8 cellular contexts compared by ENCODE assay signal in the genomic region with DNA sequence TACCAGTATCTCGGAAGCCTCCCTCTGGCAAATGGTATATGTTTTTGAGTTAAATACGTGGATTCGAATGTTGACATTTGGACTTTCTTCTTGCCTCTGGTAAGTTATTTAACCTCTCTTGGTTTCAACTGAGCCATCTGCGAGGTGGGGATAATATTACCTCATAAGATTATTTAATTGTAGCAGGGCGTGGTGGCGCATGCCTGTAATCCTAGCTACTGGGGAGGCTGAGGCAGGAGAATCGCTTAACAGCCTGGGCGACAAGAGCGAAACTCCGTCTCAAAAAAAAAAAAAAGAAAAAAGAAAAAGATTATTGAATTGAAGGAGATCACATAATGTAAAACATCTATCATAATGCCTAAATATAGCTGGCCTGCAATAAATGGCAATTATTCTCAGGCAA. TPM values are rescaled to one million over a fixed set of nuclear protein-coding genes. Genes with fewer than 3 reads are reported as not detected.
DNase-seq lines count a peak whose midpoint lies in the region; ATAC-seq, FAIRE-seq and TF ChIP-seq lines count a peak whose summit lies in the region.

No MANE protein-coding gene starts in this region.

- H3K79me2 ChIP-seq in DND-41 (ENCODE audit: insufficient read depth, low read length) = peaks cover 49% of the 10 kb centered on the region
- peaks cover 32% of the 10 kb centered on the region for H3K79me2 ChIP-seq in OCI-LY3 (ENCODE audit: low read length)
- H3K79me2 ChIP-seq in endothelial cell of umbilical vein (ENCODE audit: control insufficient read depth, insufficient read depth, low read length) = peaks cover 3% of the 10 kb centered on the region

- ATAC-seq in DND-41 (ENCODE audit: insufficient read depth, low read depth) (no peak), pancreas (no peak)

- H4K20me1 ChIP-seq in DND-41 (ENCODE audit: insufficient read depth, low read length) (peaks cover 7% of the 10 kb centered on the region; the same call in 1 of the 2 replicates), OCI-LY3 (ENCODE audit: insufficient read depth, low read length) (no peaks in the 10 kb centered on the region), endothelial cell of umbilical vein (replicated peaks; ENCODE audit: control insufficient read depth, extremely low read depth, insufficient read depth, low read length) (no peaks in the 10 kb centered on the region)

- intact Hi-C loops in endothelial cell of umbilical vein (cut with micrococcal nuclease) = loop anchor here (1.0 kb wide), 1 partner anchor 16 kb away; the partner anchor contains the start of gene PCGF6
- intact Hi-C loops in pancreas (cut with DNase I) = no loop called here

- POLR2A ChIA-PET in endothelial cell of umbilical vein (lab: Charles Lee) = no interaction called here

- peaks cover 38% of the 10 kb centered on the region for H3K4me1 ChIP-seq in DND-41 (ENCODE audit: insufficient read depth, low read length)
- peaks cover 2% of the 10 kb centered on the region; the same call in 1 of the 2 replicates for H3K4me1 ChIP-seq in OCI-LY3 (ENCODE audit: low read length)
- peaks cover 8% of the 10 kb centered on the region for H3K4me1 ChIP-seq in endothelial cell of umbilical vein (ENCODE audit: control insufficient read depth, extremely low read depth, insufficient read depth, low read length)
- H3K4me1 ChIP-seq in pancreas = peaks cover 2 to 9% (median 8%) of the 10 kb centered on the region in 3 donors

- H3K4me2 ChIP-seq in DND-41 (ENCODE audit: insufficient read depth, low read length) (peak overlapping the region; percentile 65), OCI-LY3 (ENCODE audit: low read length) (peak overlapping the region; percentile 76), endothelial cell of umbilical vein (ENCODE audit: insufficient read depth, low read length) (peak overlapping the region; percentile 70)

- H3K36me3 ChIP-seq in DND-41 (ENCODE audit: insufficient read depth, low read length) = peaks cover 15% of the 10 kb centered on the region
- no peaks in the 10 kb centered on the region for H3K36me3 ChIP-seq in OCI-LY3 (replicated peaks; ENCODE audit: low read depth, low read length)
- no peaks in the 10 kb centered on the region for H3K36me3 ChIP-seq in endothelial cell of umbilical vein (ENCODE audit: control insufficient read depth in 2 of 2, extremely low read depth in 1 of 2, insufficient read depth in 2 of 2, low read length in 2 of 2)
- H3K36me3 ChIP-seq in pancreas = no peaks in the 10 kb centered on the region

- no peak for TF ChIP-seq POLR2A in endothelial cell of umbilical vein (IDR thresholded peaks at IDR 0.05; ENCODE audit: low read depth, low read length)

- CTCF ChIA-PET in endothelial cell of umbilical vein (lab: Charles Lee) = interaction anchor here (1.0 to 1.5 kb wide), 2 partner anchors 25 to 122 kb away, joined by 3 read pairs; no protein-coding TSS in a partner anchor

- FAIRE-seq in endothelial cell of umbilical vein (lab: Jason Lieb, UNC) (no peak), pancreas (lab: Jason Lieb, UNC) (no peak)

- H3K4me3 ChIP-seq in DND-41 (ENCODE audit: low read depth in 1 of 2, low read length in 2 of 2) = peak overlapping the region; percentile 9 to 82; a peak in 3 of 4 replicates
- peak overlapping the region; percentile 86 for H3K4me3 ChIP-seq in OCI-LY3 (ENCODE audit: low read length)
- peak overlapping the region in 2 of 3 experiments; percentile 90 to 97 for H3K4me3 ChIP-seq in endothelial cell of umbilical vein (replicated peaks in 1 of 3; ENCODE audit: insufficient read depth in 1 of 3, low read depth in 1 of 3, low read length in 3 of 3)
- H3K4me3 ChIP-seq in pancreas = peak overlapping the region; percentile 95 to 100 (median 98)

- H2AFZ ChIP-seq in DND-41 (ENCODE audit: low read depth, low read length) (peak overlapping the region; percentile 48), OCI-LY3 (ENCODE audit: low read depth, low read length) (peak overlapping the region; percentile 79; the same call in 1 of the 2 replicates), endothelial cell of umbilical vein (ENCODE audit: low read depth, low read length) (peak overlapping the region; percentile 25)

- DNase-seq in DND-41 (peak; percentile 29), endothelial cell of umbilical vein (ENCODE audit: low read depth, low spot score) (no peak), pancreas (no peak), GM19240 (ENCODE audit: insufficient read length, low spot score) (no peak), iPS-NIHi11 (ENCODE audit: low spot score) (no peak), islet precursor cell (no peak)
- no peak for DNase-seq in stimulated activated CD8-positive, alpha-beta memory T cell treated with anti-CD3 and anti-CD28 coated beads, Interleukin-4, amount 100 ng/mL, for 48 hours

- H3K9me3 ChIP-seq in DND-41 (ENCODE audit: insufficient read depth, low read length, severe bottlenecking) (no peaks in the 10 kb centered on the region), OCI-LY3 (ENCODE audit: insufficient read depth, low read length) (no peaks in the 10 kb centered on the region), endothelial cell of umbilical vein (replicated peaks; ENCODE audit: control insufficient read depth, insufficient read depth, low read length) (no peaks in the 10 kb centered on the region), pancreas (no peaks in the 10 kb centered on the region)

- dilution Hi-C loops in endothelial cell of umbilical vein (cut with MboI; ENCODE audit: extremely low pct_ligation_motif_present, low sequenced_read_pairs) = no loop called here

- H3K9ac ChIP-seq in DND-41 (ENCODE audit: low read depth, low read length) (peak overlapping the region; percentile 85), OCI-LY3 (ENCODE audit: low read length) (peak overlapping the region; percentile 53), endothelial cell of umbilical vein (replicated peaks; ENCODE audit: extremely low read depth, insufficient read depth, low read length) (peak overlapping the region; percentile 44)

- BruUV-seq in endothelial cell of umbilical vein (replicated peaks; lab: Mats Ljungman, UMichigan) = TSS peak; percentile 99

- H3K27ac ChIP-seq in DND-41 (ENCODE audit: low read length) (peak overlapping the region; percentile 71), OCI-LY3 (ENCODE audit: low read length) (peak overlapping the region; percentile 58), endothelial cell of umbilical vein (ENCODE audit: insufficient read depth, low read depth, low read length) (no peak overlapping the region), pancreas (peak overlapping the region; percentile 20 to 86 (median 82))

- no peaks in the 10 kb centered on the region for H3K9me1 ChIP-seq in endothelial cell of umbilical vein (replicated peaks; ENCODE audit: control insufficient read depth, extremely low read depth, insufficient read depth, low read length)

- WGBS in pancreas, 2 donors = 26 to 30% methylated on average over 10 of the region's 10 CpGs

- no peak for TF ChIP-seq CTCF in DND-41 (IDR thresholded peaks at IDR 0.05; ENCODE audit: borderline replicate concordance, extremely low read depth, low read length, poor library complexity, severe bottlenecking)
- TF ChIP-seq CTCF in OCI-LY3 (IDR thresholded peaks at IDR 0.05; ENCODE audit: low read depth, low read length) = no peak
- no peak for TF ChIP-seq CTCF in endothelial cell of umbilical vein (IDR thresholded peaks at IDR 0.05; ENCODE audit: extremely low read depth in 1 of 2, insufficient read depth in 1 of 2, low read depth in 1 of 2, low read length in 2 of 2)
- TF ChIP-seq CTCF in pancreas (IDR thresholded peaks at IDR 0.05) = no peak

- H3K27me3 ChIP-seq in DND-41 (ENCODE audit: insufficient read depth, low read length, poor library complexity) = no peaks in the 10 kb centered on the region
- H3K27me3 ChIP-seq in OCI-LY3 (ENCODE audit: low read depth, low read length) = no peaks in the 10 kb centered on the region
- H3K27me3 ChIP-seq in endothelial cell of umbilical vein (ENCODE audit: control insufficient read depth in 2 of 2, insufficient read depth in 2 of 2, low read length in 2 of 2) = no peaks in the 10 kb centered on the region
- H3K27me3 ChIP-seq in pancreas = no peaks in the 10 kb centered on the region

RNA-seq across cellular contexts. Expression of gene TAF5, which starts 0.4 kb away (rescaled TPM):
- total RNA-seq in endothelial cell of umbilical vein (5.8 and 6.0 TPM in 2 replicates), pancreas (1 to 10 TPM; 1.4 to 2.6 (median 1.9) TPM)
- polyA plus RNA-seq in endothelial cell of umbilical vein (1.9 and 2.4 TPM in 2 replicates), pancreas (1 to 10 TPM; 1.3 to 1.9 TPM)
- polyA plus RNA-seq in endothelial cell of umbilical vein (2011; cell fraction: cytosol; rRNA removed) = 2.5 TPM in 2 replicates
- polyA plus RNA-seq in endothelial cell of umbilical vein (2011; cell fraction: nucleus; rRNA removed) = 2.3 and 3.0 TPM in 2 replicates
- polyA plus RNA-seq in endothelial cell of umbilical vein (2012) = 3.7 and 5.7 TPM in 2 replicates
- 2.9 and 3.7 TPM in 2 replicates for polyA minus RNA-seq in endothelial cell of umbilical vein
- 5.6 TPM for polyA minus RNA-seq in endothelial cell of umbilical vein (2011; cell fraction: cytosol; rRNA and poly(A)+ RNA removed)
- polyA minus RNA-seq in endothelial cell of umbilical vein (2011; cell fraction: nucleus; rRNA and poly(A)+ RNA removed) = 1.9 and 2.1 TPM in 2 replicates

RNA-seq across cellular contexts. Expression of gene PCGF6, which starts 16.4 kb away (rescaled TPM):
- total RNA-seq in endothelial cell of umbilical vein (11.3 and 11.5 TPM in 2 replicates), pancreas (1 to 10 TPM; 4.6 to 6.7 (median 5.2) TPM)
- polyA plus RNA-seq in endothelial cell of umbilical vein (2.5 and 3.8 TPM in 2 replicates), pancreas (1 to 10 TPM; 3.8 to 5.3 TPM)
- 5.1 and 5.5 TPM in 2 replicates for polyA plus RNA-seq in endothelial cell of umbilical vein (2011; cell fraction: cytosol; rRNA removed)
- 3.9 and 6.5 TPM in 2 replicates for polyA plus RNA-seq in endothelial cell of umbilical vein (2011; cell fraction: nucleus; rRNA removed)
- 9.7 and 11.4 TPM in 2 replicates for polyA plus RNA-seq in endothelial cell of umbilical vein (2012)
- 4.6 and 4.9 TPM in 2 replicates for polyA minus RNA-seq in endothelial cell of umbilical vein
- polyA minus RNA-seq in endothelial cell of umbilical vein (2011; cell fraction: cytosol; rRNA and poly(A)+ RNA removed) = 6.7 TPM
- polyA minus RNA-seq in endothelial cell of umbilical vein (2011; cell fraction: nucleus; rRNA and poly(A)+ RNA removed) = 2.7 and 3.2 TPM in 2 replicates

RNA-seq across cellular contexts. Expression of gene ATP5MK, which starts 28.9 kb away (rescaled TPM):
- total RNA-seq in endothelial cell of umbilical vein (369 and 407 TPM in 2 replicates), pancreas (100 to 1,000 TPM; 113 to 150 (median 132) TPM)
- polyA plus RNA-seq in endothelial cell of umbilical vein (212 and 295 TPM in 2 replicates), pancreas (100 to 1,000 TPM; 376 to 488 TPM)
- polyA plus RNA-seq in endothelial cell of umbilical vein (2011; cell fraction: cytosol; rRNA removed) = 297 and 379 TPM in 2 replicates
- polyA plus RNA-seq in endothelial cell of umbilical vein (2011; cell fraction: nucleus; rRNA removed) = 68.0 and 84.7 TPM in 2 replicates
- 554 and 586 TPM in 2 replicates for polyA plus RNA-seq in endothelial cell of umbilical vein (2012)
- 22.8 and 35.7 TPM in 2 replicates for polyA minus RNA-seq in endothelial cell of umbilical vein
- 19.6 TPM for polyA minus RNA-seq in endothelial cell of umbilical vein (2011; cell fraction: cytosol; rRNA and poly(A)+ RNA removed)
- 5.9 and 11.1 TPM in 2 replicates for polyA minus RNA-seq in endothelial cell of umbilical vein (2011; cell fraction: nucleus; rRNA and poly(A)+ RNA removed)

RNA-seq across cellular contexts. Expression of gene PDCD11, which starts 29.0 kb away (rescaled TPM):
- total RNA-seq in endothelial cell of umbilical vein = 52.7 and 56.2 TPM in 2 replicates
- 12.4 and 12.6 TPM in 2 replicates for polyA plus RNA-seq in endothelial cell of umbilical vein
- polyA plus RNA-seq in endothelial cell of umbilical vein (2011; cell fraction: cytosol; rRNA removed) = 13.4 and 14.6 TPM in 2 replicates
- polyA plus RNA-seq in endothelial cell of umbilical vein (2011; cell fraction: nucleus; rRNA removed) = 63.2 and 65.0 TPM in 2 replicates
- polyA plus RNA-seq in endothelial cell of umbilical vein (2012) = 35.3 and 38.8 TPM in 2 replicates
- polyA minus RNA-seq in endothelial cell of umbilical vein = 46.3 and 50.2 TPM in 2 replicates
- polyA minus RNA-seq in endothelial cell of umbilical vein (2011; cell fraction: cytosol; rRNA and poly(A)+ RNA removed) = 30.5 TPM
- polyA minus RNA-seq in endothelial cell of umbilical vein (2011; cell fraction: nucleus; rRNA and poly(A)+ RNA removed) = 34.8 and 42.7 TPM in 2 replicates
- 10 to 100 TPM; 11.3 to 17.3 (median 15.9) TPM for total RNA-seq in pancreas
- 10 to 100 TPM; 18.2 to 27.4 TPM for polyA plus RNA-seq in pancreas

Comparison
In these comparisons a context has a peak if more than half of its experiments do, and no peak if none do; other contexts are left out.
1. H2AFZ ChIP-seq: peak in every context shown above with its lines; median percentile 79 in OCI-LY3; 48 in DND-41; 25 in endothelial cell of umbilical vein.
2. H3K4me3 ChIP-seq: peak in every context shown above with its lines; median percentile 98 in pancreas; 94 in endothelial cell of umbilical vein; 86 in OCI-LY3; 46 in DND-41.